ENCODE assay signal across 20 cellular contexts in genomic region chr9:132209263-132209662, GRCh38. TPM values are rescaled to one million over a fixed set of nuclear protein-coding genes. Genes with fewer than 3 reads are reported as not detected.
"Had no signal": no experiment of that assay in that cellular context is flagged by ENCODE, and none has a peak within 500 bp of the region (broad histone marks: within the 10 kb centered on the region; RNA-seq: fewer than 3 reads in every experiment).

No MANE protein-coding gene starts in this region.

- H3K9me3 ChIP-seq: gastrocnemius medialis, left lung, lower lobe of right lung had no signal

- ATAC-seq: gastrocnemius medialis, heart right ventricle, left cardiac atrium, left lung, left ventricle myocardium superior, lower lobe of right lung had no signal

- DNase-seq: dermis blood vessel endothelial cell; effector CD4-positive, alpha-beta T cell; effector memory CD4-positive, alpha-beta T cell; foreskin fibroblast; foreskin melanocyte; gastrocnemius medialis; glutamatergic neuron; head of caudate nucleus; heart right ventricle; hippocampal formation; left cardiac atrium; left ventricle myocardium superior; lower lobe of right lung; mesenchymal stem cell; midbrain had no signal

- H3K27ac ChIP-seq: coronary artery, esophagus muscularis mucosa, gastrocnemius medialis, heart right ventricle, left lung, lower lobe of right lung had no signal

- H3K36me3 ChIP-seq: esophagus muscularis mucosa, gastrocnemius medialis, heart right ventricle, left lung, lower lobe of right lung had no signal

- H3K27me3 ChIP-seq: dorsolateral prefrontal cortex, esophagus muscularis mucosa, gastrocnemius medialis, heart right ventricle had no signal

- H3K4me3 ChIP-seq: coronary artery, dorsolateral prefrontal cortex, esophagus muscularis mucosa, gastrocnemius medialis, heart right ventricle, left lung, lower lobe of right lung had no signal

RNA-seq across cellular contexts. Expression of gene NTNG2, which starts 47.4 kb away (rescaled TPM):
- total RNA-seq: dermis blood vessel endothelial cell, epithelial cell of proximal tubule had no signal
